ENCODE assay signal across 2 cellular contexts in the genomic region with DNA sequence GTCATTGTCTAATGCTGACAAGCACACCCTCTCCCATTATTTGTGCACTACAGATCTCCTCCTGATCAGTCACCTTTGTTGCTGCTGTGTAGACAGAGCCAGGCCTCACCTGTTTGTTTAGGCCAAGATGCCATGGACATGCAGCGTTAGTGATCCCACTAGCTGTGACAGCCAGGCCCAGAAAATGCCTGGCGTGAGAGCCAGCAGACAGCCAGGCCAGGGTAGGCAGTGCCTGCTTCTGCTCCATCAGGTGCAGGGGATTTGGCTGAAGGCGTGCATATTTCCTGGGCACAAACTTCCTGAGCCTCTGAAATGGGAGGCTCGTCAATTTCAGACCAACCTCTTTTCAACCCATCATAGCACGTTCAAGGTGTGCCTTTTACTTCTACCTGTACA.
TF ChIP-seq lines count a peak whose summit lies in the region.

No MANE protein-coding gene starts in this region.

TF ChIP-seq in GM23338, 12 proteins besides CTCF, POLR2A, EP300 and RAD21 (continued from another document):
- TF ChIP-seq, protein P1, sequence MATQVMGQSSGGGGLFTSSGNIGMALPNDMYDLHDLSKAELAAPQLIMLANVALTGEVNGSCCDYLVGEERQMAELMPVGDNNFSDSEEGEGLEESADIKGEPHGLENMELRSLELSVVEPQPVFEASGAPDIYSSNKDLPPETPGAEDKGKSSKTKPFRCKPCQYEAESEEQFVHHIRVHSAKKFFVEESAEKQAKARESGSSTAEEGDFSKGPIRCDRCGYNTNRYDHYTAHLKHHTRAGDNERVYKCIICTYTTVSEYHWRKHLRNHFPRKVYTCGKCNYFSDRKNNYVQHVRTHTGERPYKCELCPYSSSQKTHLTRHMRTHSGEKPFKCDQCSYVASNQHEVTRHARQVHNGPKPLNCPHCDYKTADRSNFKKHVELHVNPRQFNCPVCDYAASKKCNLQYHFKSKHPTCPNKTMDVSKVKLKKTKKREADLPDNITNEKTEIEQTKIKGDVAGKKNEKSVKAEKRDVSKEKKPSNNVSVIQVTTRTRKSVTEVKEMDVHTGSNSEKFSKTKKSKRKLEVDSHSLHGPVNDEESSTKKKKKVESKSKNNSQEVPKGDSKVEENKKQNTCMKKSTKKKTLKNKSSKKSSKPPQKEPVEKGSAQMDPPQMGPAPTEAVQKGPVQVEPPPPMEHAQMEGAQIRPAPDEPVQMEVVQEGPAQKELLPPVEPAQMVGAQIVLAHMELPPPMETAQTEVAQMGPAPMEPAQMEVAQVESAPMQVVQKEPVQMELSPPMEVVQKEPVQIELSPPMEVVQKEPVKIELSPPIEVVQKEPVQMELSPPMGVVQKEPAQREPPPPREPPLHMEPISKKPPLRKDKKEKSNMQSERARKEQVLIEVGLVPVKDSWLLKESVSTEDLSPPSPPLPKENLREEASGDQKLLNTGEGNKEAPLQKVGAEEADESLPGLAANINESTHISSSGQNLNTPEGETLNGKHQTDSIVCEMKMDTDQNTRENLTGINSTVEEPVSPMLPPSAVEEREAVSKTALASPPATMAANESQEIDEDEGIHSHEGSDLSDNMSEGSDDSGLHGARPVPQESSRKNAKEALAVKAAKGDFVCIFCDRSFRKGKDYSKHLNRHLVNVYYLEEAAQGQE (IDR thresholded peaks at IDR 0.05; ENCODE audit: unreplicated experiment): no peak
- TF ChIP-seq ZNF331 (CRISPR knock-in tag; IDR thresholded peaks at IDR 0.05; ENCODE audit: low read depth): no peak
- TF ChIP-seq, protein P2, sequence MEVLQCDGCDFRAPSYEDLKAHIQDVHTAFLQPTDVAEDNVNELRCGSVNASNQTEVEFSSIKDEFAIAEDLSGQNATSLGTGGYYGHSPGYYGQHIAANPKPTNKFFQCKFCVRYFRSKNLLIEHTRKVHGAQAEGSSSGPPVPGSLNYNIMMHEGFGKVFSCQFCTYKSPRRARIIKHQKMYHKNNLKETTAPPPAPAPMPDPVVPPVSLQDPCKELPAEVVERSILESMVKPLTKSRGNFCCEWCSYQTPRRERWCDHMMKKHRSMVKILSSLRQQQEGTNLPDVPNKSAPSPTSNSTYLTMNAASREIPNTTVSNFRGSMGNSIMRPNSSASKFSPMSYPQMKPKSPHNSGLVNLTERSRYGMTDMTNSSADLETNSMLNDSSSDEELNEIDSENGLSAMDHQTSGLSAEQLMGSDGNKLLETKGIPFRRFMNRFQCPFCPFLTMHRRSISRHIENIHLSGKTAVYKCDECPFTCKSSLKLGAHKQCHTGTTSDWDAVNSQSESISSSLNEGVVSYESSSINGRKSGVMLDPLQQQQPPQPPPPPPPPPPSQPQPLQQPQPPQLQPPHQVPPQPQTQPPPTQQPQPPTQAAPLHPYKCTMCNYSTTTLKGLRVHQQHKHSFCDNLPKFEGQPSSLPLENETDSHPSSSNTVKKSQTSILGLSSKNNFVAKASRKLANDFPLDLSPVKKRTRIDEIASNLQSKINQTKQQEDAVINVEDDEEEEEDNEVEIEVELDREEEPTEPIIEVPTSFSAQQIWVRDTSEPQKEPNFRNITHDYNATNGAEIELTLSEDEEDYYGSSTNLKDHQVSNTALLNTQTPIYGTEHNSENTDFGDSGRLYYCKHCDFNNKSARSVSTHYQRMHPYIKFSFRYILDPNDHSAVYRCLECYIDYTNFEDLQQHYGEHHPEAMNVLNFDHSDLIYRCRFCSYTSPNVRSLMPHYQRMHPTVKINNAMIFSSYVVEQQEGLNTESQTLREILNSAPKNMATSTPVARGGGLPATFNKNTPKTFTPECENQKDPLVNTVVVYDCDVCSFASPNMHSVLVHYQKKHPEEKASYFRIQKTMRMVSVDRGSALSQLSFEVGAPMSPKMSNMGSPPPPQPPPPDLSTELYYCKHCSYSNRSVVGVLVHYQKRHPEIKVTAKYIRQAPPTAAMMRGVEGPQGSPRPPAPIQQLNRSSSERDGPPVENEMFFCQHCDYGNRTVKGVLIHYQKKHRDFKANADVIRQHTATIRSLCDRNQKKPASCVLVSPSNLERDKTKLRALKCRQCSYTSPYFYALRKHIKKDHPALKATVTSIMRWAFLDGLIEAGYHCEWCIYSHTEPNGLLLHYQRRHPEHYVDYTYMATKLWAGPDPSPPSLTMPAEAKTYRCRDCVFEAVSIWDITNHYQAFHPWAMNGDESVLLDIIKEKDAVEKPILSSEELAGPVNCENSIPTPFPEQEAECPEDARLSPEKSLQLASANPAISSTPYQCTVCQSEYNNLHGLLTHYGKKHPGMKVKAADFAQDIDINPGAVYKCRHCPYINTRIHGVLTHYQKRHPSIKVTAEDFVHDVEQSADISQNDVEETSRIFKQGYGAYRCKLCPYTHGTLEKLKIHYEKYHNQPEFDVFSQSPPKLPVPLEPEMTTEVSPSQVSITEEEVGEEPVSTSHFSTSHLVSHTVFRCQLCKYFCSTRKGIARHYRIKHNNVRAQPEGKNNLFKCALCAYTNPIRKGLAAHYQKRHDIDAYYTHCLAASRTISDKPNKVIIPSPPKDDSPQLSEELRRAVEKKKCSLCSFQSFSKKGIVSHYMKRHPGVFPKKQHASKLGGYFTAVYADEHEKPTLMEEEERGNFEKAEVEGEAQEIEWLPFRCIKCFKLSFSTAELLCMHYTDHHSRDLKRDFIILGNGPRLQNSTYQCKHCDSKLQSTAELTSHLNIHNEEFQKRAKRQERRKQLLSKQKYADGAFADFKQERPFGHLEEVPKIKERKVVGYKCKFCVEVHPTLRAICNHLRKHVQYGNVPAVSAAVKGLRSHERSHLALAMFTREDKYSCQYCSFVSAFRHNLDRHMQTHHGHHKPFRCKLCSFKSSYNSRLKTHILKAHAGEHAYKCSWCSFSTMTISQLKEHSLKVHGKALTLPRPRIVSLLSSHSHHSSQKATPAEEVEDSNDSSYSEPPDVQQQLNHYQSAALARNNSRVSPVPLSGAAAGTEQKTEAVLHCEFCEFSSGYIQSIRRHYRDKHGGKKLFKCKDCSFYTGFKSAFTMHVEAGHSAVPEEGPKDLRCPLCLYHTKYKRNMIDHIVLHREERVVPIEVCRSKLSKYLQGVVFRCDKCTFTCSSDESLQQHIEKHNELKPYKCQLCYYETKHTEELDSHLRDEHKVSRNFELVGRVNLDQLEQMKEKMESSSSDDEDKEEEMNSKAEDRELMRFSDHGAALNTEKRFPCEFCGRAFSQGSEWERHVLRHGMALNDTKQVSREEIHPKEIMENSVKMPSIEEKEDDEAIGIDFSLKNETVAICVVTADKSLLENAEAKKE (CRISPR knock-in tag; IDR thresholded peaks at IDR 0.05): no peak
- no peak for TF ChIP-seq JUNB (IDR thresholded peaks at IDR 0.05; ENCODE audit: unreplicated experiment)

TF ChIP-seq in WTC11, 78 proteins besides CTCF, POLR2A, EP300 and RAD21 (continued from another document):
- TF ChIP-seq, protein P3, sequence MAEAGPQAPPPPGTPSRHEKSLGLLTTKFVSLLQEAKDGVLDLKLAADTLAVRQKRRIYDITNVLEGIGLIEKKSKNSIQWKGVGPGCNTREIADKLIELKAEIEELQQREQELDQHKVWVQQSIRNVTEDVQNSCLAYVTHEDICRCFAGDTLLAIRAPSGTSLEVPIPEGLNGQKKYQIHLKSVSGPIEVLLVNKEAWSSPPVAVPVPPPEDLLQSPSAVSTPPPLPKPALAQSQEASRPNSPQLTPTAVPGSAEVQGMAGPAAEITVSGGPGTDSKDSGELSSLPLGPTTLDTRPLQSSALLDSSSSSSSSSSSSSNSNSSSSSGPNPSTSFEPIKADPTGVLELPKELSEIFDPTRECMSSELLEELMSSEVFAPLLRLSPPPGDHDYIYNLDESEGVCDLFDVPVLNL (CRISPR knock-in tag; IDR thresholded peaks at IDR 0.05; ENCODE audit: borderline replicate concordance, low read depth): no peak
- no peak for TF ChIP-seq ZNF232 (CRISPR knock-in tag; IDR thresholded peaks at IDR 0.05)
- TF ChIP-seq, protein P4, sequence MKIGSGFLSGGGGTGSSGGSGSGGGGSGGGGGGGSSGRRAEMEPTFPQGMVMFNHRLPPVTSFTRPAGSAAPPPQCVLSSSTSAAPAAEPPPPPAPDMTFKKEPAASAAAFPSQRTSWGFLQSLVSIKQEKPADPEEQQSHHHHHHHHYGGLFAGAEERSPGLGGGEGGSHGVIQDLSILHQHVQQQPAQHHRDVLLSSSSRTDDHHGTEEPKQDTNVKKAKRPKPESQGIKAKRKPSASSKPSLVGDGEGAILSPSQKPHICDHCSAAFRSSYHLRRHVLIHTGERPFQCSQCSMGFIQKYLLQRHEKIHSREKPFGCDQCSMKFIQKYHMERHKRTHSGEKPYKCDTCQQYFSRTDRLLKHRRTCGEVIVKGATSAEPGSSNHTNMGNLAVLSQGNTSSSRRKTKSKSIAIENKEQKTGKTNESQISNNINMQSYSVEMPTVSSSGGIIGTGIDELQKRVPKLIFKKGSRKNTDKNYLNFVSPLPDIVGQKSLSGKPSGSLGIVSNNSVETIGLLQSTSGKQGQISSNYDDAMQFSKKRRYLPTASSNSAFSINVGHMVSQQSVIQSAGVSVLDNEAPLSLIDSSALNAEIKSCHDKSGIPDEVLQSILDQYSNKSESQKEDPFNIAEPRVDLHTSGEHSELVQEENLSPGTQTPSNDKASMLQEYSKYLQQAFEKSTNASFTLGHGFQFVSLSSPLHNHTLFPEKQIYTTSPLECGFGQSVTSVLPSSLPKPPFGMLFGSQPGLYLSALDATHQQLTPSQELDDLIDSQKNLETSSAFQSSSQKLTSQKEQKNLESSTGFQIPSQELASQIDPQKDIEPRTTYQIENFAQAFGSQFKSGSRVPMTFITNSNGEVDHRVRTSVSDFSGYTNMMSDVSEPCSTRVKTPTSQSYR (CRISPR knock-in tag; IDR thresholded peaks at IDR 0.05): no peak
- no peak for TF ChIP-seq SP1 (CRISPR knock-in tag; conservative IDR thresholded peaks at IDR 0.05)
- TF ChIP-seq NR2C2 (CRISPR knock-in tag; IDR thresholded peaks at IDR 0.05): no peak
- TF ChIP-seq GABPB1 (CRISPR knock-in tag; IDR thresholded peaks at IDR 0.05): no peak
- TF ChIP-seq NFE2L1 (CRISPR knock-in tag; IDR thresholded peaks at IDR 0.05): no peak
- TF ChIP-seq USF1 (CRISPR knock-in tag; IDR thresholded peaks at IDR 0.05): no peak
- TF ChIP-seq ETV6 (CRISPR knock-in tag; IDR thresholded peaks at IDR 0.05): no peak
- TF ChIP-seq, protein P5, sequence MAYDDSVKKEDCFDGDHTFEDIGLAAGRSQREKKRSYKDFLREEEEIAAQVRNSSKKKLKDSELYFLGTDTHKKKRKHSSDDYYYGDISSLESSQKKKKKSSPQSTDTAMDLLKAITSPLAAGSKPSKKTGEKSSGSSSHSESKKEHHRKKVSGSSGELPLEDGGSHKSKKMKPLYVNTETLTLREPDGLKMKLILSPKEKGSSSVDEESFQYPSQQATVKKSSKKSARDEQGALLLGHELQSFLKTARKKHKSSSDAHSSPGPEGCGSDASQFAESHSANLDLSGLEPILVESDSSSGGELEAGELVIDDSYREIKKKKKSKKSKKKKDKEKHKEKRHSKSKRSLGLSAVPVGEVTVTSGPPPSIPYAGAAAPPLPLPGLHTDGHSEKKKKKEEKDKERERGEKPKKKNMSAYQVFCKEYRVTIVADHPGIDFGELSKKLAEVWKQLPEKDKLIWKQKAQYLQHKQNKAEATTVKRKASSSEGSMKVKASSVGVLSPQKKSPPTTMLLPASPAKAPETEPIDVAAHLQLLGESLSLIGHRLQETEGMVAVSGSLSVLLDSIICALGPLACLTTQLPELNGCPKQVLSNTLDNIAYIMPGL (CRISPR knock-in tag; IDR thresholded peaks at IDR 0.05): no peak
- no peak for TF ChIP-seq RELA (CRISPR knock-in tag; IDR thresholded peaks at IDR 0.05; ENCODE audit: borderline replicate concordance)
TF ChIP-seq in WTC11: peak in this region for 0.
